Comparison of ENCODE assay signal across 8 cellular contexts in genomic region chr16:3457434-3458252, GRCh38.
DNase-seq lines count a peak whose midpoint lies in the region; ATAC-seq lines count a peak whose summit lies in the region.

No MANE protein-coding gene starts in this region.

- no peaks in the 10 kb centered on the region for H3K36me3 Mint-ChIP-seq in memory B cell

- H3K4me3 Mint-ChIP-seq in memory B cell: peak overlapping the region; percentile 80

- H3K27me3 Mint-ChIP-seq in memory B cell: no peaks in the 10 kb centered on the region

- peak; percentile 96 for DNase-seq in COLO668 (lab: John Stamatoyannopoulos, UW; ENCODE audit: unreplicated experiment)
- DNase-seq in HK-2 (ENCODE audit: unreplicated experiment): peak; percentile 80
- peak; percentile 90 for DNase-seq in NCI-H774 (lab: John Stamatoyannopoulos, UW)
- peak; percentile 75 to 87 for DNase-seq in activated CD8-positive, alpha-beta memory T cell treated with anti-CD3 and anti-CD28 coated beads for 1 hour (ENCODE audit: extremely low read depth in 1 of 2, low read depth in 1 of 2)
- DNase-seq in effector CD4-positive, alpha-beta T cell: peak; percentile 83
- peak; percentile 89 to 92 for DNase-seq in memory B cell (ENCODE audit: low spot score in 2 of 2)
- peak; percentile 83 for DNase-seq in stimulated activated CD8-positive, alpha-beta memory T cell treated with anti-CD3 and anti-CD28 coated beads, Interleukin-12 subunit alpha, Interleukin-12 subunit beta, amount 100 ng/mL, for 1 hour (ENCODE audit: low read depth)

- ATAC-seq in GM19455 (IDR thresholded peaks at IDR 0.05; ENCODE audit: unreplicated experiment) (peak; percentile 77), memory B cell (ENCODE audit: low read depth) (peak; percentile 92)

- H3K9me3 Mint-ChIP-seq in memory B cell: no peaks in the 10 kb centered on the region

- H3K27ac Mint-ChIP-seq in memory B cell: peak overlapping the region; percentile 82

- peaks cover 25% of the 10 kb centered on the region for H3K4me1 Mint-ChIP-seq in memory B cell

Comparison
In these comparisons a context has a peak if more than half of its experiments do, and no peak if none do; other contexts are left out.
1. Peak in every context shown above with its lines: DNase-seq and ATAC-seq.